ENCODE assay signal across 1 cellular context in the genomic region with DNA sequence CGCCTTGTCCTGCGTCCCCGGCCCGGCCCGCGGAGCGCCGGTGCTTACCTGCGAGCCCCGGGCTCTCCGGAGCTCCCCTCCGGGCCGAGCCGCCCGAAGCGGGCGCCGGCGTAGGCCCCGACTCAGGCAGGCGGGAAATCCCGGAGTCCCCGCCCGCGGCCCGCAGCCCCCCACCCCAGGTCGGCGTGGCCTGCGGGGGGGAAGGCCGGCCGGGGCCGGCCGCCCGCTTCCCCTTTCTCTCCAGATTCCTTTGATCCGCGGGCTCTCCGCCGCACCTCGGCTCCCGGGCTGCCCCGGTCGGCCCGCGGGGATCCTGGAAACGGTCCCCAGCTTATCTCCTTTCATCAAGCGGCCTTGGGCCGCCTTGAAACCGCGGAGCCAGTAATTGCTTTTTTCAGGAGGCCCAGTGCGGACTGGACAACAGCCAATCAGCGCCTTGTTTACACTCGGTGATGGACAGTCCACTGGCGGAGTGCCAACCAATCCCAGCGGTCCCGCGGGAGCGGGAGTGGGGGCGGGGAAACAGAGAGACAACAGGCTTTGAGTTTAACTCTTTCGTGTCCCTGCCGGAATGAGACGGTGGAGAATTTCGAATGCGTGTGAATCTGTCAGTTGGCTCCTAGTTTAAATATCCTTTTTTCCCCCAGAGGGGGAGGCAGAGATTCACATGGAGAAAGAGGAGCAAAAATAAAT.
TF ChIP-seq lines count a peak whose summit lies in the region.

No MANE protein-coding gene starts in this region.

TF ChIP-seq in HepG2, 621 proteins besides CTCF, POLR2A, EP300 and RAD21 (continued from another document and continues in another):
- TF ChIP-seq, protein P1, sequence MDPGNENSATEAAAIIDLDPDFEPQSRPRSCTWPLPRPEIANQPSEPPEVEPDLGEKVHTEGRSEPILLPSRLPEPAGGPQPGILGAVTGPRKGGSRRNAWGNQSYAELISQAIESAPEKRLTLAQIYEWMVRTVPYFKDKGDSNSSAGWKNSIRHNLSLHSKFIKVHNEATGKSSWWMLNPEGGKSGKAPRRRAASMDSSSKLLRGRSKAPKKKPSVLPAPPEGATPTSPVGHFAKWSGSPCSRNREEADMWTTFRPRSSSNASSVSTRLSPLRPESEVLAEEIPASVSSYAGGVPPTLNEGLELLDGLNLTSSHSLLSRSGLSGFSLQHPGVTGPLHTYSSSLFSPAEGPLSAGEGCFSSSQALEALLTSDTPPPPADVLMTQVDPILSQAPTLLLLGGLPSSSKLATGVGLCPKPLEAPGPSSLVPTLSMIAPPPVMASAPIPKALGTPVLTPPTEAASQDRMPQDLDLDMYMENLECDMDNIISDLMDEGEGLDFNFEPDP (CRISPR knock-in tag; conservative IDR thresholded peaks at IDR 0.05): 0 out of 2 replicates have a peak, but pooled peaks have one; percentile 64
- no peak for TF ChIP-seq ATF7 (IDR thresholded peaks at IDR 0.05)
- TF ChIP-seq ATF7 (CRISPR knock-in tag; IDR thresholded peaks at IDR 0.05): 0 out of 2 replicates have a peak, but pooled peaks have one; percentile 48
- TF ChIP-seq KLF6 (CRISPR knock-in tag; IDR thresholded peaks at IDR 0.05): peak; percentile 94
- peak; percentile 91 for TF ChIP-seq AHR (CRISPR knock-in tag; IDR thresholded peaks at IDR 0.05)
- TF ChIP-seq ZNF781 (CRISPR knock-in tag; IDR thresholded peaks at IDR 0.05; ENCODE audit: borderline replicate concordance, not compliant biosample characterization): peak; percentile 87
- TF ChIP-seq, protein P2, sequence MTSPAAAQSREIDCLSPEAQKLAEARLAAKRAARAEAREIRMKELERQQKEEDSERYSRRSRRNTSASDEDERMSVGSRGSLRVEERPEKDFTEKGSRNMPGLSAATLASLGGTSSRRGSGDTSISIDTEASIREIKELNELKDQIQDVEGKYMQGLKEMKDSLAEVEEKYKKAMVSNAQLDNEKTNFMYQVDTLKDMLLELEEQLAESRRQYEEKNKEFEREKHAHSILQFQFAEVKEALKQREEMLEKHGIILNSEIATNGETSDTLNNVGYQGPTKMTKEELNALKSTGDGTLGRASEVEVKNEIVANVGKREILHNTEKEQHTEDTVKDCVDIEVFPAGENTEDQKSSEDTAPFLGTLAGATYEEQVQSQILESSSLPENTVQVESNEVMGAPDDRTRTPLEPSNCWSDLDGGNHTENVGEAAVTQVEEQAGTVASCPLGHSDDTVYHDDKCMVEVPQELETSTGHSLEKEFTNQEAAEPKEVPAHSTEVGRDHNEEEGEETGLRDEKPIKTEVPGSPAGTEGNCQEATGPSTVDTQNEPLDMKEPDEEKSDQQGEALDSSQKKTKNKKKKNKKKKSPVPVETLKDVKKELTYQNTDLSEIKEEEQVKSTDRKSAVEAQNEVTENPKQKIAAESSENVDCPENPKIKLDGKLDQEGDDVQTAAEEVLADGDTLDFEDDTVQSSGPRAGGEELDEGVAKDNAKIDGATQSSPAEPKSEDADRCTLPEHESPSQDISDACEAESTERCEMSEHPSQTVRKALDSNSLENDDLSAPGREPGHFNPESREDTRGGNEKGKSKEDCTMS (CRISPR knock-in tag; conservative IDR thresholded peaks at IDR 0.05): no peak; the same call in 1 of the 2 replicates
- TF ChIP-seq SIN3B (IDR thresholded peaks at IDR 0.05; ENCODE audit: low read length): no peak
- peak; percentile 86; the same call in 1 of the 2 replicates for TF ChIP-seq NCOR1 (IDR thresholded peaks at IDR 0.05; ENCODE audit: borderline replicate concordance, low read length)
- TF ChIP-seq, protein P3, sequence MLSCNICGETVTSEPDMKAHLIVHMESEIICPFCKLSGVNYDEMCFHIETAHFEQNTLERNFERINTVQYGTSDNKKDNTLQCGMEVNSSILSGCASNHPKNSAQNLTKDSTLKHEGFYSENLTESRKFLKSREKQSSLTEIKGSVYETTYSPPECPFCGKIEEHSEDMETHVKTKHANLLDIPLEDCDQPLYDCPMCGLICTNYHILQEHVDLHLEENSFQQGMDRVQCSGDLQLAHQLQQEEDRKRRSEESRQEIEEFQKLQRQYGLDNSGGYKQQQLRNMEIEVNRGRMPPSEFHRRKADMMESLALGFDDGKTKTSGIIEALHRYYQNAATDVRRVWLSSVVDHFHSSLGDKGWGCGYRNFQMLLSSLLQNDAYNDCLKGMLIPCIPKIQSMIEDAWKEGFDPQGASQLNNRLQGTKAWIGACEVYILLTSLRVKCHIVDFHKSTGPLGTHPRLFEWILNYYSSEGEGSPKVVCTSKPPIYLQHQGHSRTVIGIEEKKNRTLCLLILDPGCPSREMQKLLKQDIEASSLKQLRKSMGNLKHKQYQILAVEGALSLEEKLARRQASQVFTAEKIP (CRISPR knock-in tag; IDR thresholded peaks at IDR 0.05; ENCODE audit: borderline replicate concordance): no peak
- peak; percentile 67 for TF ChIP-seq FOSL2 (CRISPR knock-in tag; IDR thresholded peaks at IDR 0.05)
- TF ChIP-seq NFE2L2 (IDR thresholded peaks at IDR 0.05; ENCODE audit: low read length): no peak
- peak; percentile 73; the same call in 1 of the 2 replicates for TF ChIP-seq HMG20A (CRISPR knock-in tag; IDR thresholded peaks at IDR 0.05; ENCODE audit: borderline replicate concordance)
- TF ChIP-seq PAX8 (CRISPR knock-in tag; IDR thresholded peaks at IDR 0.05; ENCODE audit: borderline replicate concordance): no peak
- no peak for TF ChIP-seq PRPF4 (IDR thresholded peaks at IDR 0.05; ENCODE audit: low read depth, low read length, poor library complexity, severe bottlenecking)
- TF ChIP-seq, protein P4, sequence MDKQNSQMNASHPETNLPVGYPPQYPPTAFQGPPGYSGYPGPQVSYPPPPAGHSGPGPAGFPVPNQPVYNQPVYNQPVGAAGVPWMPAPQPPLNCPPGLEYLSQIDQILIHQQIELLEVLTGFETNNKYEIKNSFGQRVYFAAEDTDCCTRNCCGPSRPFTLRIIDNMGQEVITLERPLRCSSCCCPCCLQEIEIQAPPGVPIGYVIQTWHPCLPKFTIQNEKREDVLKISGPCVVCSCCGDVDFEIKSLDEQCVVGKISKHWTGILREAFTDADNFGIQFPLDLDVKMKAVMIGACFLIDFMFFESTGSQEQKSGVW (CRISPR knock-in tag; IDR thresholded peaks at IDR 0.05; ENCODE audit: borderline replicate concordance): no peak
- TF ChIP-seq SATB2 (CRISPR knock-in tag; IDR thresholded peaks at IDR 0.05): no peak
- TF ChIP-seq NCOA2 (CRISPR knock-in tag; IDR thresholded peaks at IDR 0.05): peak; percentile 86
- TF ChIP-seq, protein P5, sequence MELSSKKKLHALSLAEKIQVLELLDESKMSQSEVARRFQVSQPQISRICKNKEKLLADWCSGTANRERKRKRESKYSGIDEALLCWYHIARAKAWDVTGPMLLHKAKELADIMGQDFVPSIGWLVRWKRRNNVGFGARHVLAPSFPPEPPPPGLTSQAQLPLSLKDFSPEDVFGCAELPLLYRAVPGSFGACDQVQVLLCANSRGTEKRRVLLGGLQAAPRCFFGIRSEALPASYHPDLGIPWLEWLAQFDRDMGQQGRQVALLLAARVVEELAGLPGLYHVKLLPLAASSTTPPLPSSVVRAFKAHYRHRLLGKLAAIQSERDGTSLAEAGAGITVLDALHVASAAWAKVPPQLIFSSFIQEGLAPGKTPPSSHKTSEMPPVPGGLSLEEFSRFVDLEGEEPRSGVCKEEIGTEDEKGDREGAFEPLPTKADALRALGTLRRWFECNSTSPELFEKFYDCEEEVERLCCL (CRISPR knock-in tag; IDR thresholded peaks at IDR 0.05; ENCODE audit: borderline replicate concordance): no peak
- TF ChIP-seq, protein P6, sequence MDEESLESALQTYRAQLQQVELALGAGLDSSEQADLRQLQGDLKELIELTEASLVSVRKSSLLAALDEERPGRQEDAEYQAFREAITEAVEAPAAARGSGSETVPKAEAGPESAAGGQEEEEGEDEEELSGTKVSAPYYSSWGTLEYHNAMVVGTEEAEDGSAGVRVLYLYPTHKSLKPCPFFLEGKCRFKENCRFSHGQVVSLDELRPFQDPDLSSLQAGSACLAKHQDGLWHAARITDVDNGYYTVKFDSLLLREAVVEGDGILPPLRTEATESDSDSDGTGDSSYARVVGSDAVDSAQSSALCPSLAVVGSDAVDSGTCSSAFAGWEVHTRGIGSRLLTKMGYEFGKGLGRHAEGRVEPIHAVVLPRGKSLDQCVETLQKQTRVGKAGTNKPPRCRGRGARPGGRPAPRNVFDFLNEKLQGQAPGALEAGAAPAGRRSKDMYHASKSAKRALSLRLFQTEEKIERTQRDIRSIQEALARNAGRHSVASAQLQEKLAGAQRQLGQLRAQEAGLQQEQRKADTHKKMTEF (CRISPR knock-in tag; IDR thresholded peaks at IDR 0.05): peak; percentile 98
- no peak; the same call in 1 of the 2 replicates for TF ChIP-seq ZSCAN12 (CRISPR knock-in tag; IDR thresholded peaks at IDR 0.05)
- no peak for TF ChIP-seq RFX1 (IDR thresholded peaks at IDR 0.05)
- TF ChIP-seq ZNF777 (CRISPR knock-in tag; IDR thresholded peaks at IDR 0.05): no peak; the same call in 1 of the 2 replicates
- no peak for TF ChIP-seq ZKSCAN1 (IDR thresholded peaks at IDR 0.05; ENCODE audit: low read length)
- TF ChIP-seq, protein P7, sequence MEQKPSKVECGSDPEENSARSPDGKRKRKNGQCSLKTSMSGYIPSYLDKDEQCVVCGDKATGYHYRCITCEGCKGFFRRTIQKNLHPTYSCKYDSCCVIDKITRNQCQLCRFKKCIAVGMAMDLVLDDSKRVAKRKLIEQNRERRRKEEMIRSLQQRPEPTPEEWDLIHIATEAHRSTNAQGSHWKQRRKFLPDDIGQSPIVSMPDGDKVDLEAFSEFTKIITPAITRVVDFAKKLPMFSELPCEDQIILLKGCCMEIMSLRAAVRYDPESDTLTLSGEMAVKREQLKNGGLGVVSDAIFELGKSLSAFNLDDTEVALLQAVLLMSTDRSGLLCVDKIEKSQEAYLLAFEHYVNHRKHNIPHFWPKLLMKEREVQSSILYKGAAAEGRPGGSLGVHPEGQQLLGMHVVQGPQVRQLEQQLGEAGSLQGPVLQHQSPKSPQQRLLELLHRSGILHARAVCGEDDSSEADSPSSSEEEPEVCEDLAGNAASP (CRISPR knock-in tag; IDR thresholded peaks at IDR 0.05; ENCODE audit: borderline replicate concordance): peak; percentile 88
- peak; percentile 94 for TF ChIP-seq TCF7 (IDR thresholded peaks at IDR 0.05; ENCODE audit: low read depth)
- TF ChIP-seq REL (CRISPR knock-in tag; conservative IDR thresholded peaks at IDR 0.05): no peak
- peak; percentile 55; the same call in 1 of the 2 replicates for TF ChIP-seq ARNT2 (CRISPR knock-in tag; IDR thresholded peaks at IDR 0.05; ENCODE audit: low read depth)
- TF ChIP-seq ZKSCAN5 (CRISPR knock-in tag; IDR thresholded peaks at IDR 0.05): no peak
- TF ChIP-seq ZNF367 (CRISPR knock-in tag; IDR thresholded peaks at IDR 0.05; ENCODE audit: borderline replicate concordance): no peak
- TF ChIP-seq NFE2L1 (CRISPR knock-in tag; IDR thresholded peaks at IDR 0.05; ENCODE audit: borderline replicate concordance): no peak
- TF ChIP-seq ZNF33A (CRISPR knock-in tag; IDR thresholded peaks at IDR 0.05; ENCODE audit: borderline replicate concordance): no peak
- TF ChIP-seq, protein P8, sequence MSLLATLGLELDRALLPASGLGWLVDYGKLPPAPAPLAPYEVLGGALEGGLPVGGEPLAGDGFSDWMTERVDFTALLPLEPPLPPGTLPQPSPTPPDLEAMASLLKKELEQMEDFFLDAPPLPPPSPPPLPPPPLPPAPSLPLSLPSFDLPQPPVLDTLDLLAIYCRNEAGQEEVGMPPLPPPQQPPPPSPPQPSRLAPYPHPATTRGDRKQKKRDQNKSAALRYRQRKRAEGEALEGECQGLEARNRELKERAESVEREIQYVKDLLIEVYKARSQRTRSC (CRISPR knock-in tag; IDR thresholded peaks at IDR 0.05; ENCODE audit: low read depth): no peak
- TF ChIP-seq TARDBP (CRISPR knock-in tag; IDR thresholded peaks at IDR 0.05): peak; percentile 97
- peak; percentile 72; the same call in 1 of the 2 replicates for TF ChIP-seq NRL (CRISPR knock-in tag; IDR thresholded peaks at IDR 0.05; ENCODE audit: borderline replicate concordance)
- no peak for TF ChIP-seq ZNF660 (CRISPR knock-in tag; IDR thresholded peaks at IDR 0.05; ENCODE audit: borderline replicate concordance, low read depth)
- TF ChIP-seq, protein P9, sequence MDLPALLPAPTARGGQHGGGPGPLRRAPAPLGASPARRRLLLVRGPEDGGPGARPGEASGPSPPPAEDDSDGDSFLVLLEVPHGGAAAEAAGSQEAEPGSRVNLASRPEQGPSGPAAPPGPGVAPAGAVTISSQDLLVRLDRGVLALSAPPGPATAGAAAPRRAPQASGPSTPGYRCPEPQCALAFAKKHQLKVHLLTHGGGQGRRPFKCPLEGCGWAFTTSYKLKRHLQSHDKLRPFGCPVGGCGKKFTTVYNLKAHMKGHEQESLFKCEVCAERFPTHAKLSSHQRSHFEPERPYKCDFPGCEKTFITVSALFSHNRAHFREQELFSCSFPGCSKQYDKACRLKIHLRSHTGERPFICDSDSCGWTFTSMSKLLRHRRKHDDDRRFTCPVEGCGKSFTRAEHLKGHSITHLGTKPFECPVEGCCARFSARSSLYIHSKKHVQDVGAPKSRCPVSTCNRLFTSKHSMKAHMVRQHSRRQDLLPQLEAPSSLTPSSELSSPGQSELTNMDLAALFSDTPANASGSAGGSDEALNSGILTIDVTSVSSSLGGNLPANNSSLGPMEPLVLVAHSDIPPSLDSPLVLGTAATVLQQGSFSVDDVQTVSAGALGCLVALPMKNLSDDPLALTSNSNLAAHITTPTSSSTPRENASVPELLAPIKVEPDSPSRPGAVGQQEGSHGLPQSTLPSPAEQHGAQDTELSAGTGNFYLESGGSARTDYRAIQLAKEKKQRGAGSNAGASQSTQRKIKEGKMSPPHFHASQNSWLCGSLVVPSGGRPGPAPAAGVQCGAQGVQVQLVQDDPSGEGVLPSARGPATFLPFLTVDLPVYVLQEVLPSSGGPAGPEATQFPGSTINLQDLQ (CRISPR knock-in tag; IDR thresholded peaks at IDR 0.05): no peak; the same call in 1 of the 2 replicates
- TF ChIP-seq, protein P10, sequence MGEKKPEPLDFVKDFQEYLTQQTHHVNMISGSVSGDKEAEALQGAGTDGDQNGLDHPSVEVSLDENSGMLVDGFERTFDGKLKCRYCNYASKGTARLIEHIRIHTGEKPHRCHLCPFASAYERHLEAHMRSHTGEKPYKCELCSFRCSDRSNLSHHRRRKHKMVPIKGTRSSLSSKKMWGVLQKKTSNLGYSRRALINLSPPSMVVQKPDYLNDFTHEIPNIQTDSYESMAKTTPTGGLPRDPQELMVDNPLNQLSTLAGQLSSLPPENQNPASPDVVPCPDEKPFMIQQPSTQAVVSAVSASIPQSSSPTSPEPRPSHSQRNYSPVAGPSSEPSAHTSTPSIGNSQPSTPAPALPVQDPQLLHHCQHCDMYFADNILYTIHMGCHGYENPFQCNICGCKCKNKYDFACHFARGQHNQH (CRISPR knock-in tag; IDR thresholded peaks at IDR 0.05): peak; percentile 91; the same call in 1 of the 2 replicates
- TF ChIP-seq ZNF121 (CRISPR knock-in tag; IDR thresholded peaks at IDR 0.05): peak; percentile 78
- no peak for TF ChIP-seq ZNF333 (CRISPR knock-in tag; IDR thresholded peaks at IDR 0.05; ENCODE audit: borderline replicate concordance)
- no peak; the same call in 1 of the 2 replicates for TF ChIP-seq SMAD1 (CRISPR knock-in tag; IDR thresholded peaks at IDR 0.05; ENCODE audit: borderline replicate concordance, low read depth)
- peak; percentile 65 for TF ChIP-seq DMAP1 (CRISPR knock-in tag; IDR thresholded peaks at IDR 0.05)
- TF ChIP-seq, protein P11, sequence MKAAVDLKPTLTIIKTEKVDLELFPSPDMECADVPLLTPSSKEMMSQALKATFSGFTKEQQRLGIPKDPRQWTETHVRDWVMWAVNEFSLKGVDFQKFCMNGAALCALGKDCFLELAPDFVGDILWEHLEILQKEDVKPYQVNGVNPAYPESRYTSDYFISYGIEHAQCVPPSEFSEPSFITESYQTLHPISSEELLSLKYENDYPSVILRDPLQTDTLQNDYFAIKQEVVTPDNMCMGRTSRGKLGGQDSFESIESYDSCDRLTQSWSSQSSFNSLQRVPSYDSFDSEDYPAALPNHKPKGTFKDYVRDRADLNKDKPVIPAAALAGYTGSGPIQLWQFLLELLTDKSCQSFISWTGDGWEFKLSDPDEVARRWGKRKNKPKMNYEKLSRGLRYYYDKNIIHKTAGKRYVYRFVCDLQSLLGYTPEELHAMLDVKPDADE (CRISPR knock-in tag; IDR thresholded peaks at IDR 0.05): no peak
- no peak for TF ChIP-seq MATR3 (CRISPR knock-in tag; IDR thresholded peaks at IDR 0.05)
- peak; percentile 92 for TF ChIP-seq FOXJ3 (CRISPR knock-in tag; IDR thresholded peaks at IDR 0.05; ENCODE audit: borderline replicate concordance)
